17 cellular contexts compared by ENCODE assay signal in the genomic region with DNA sequence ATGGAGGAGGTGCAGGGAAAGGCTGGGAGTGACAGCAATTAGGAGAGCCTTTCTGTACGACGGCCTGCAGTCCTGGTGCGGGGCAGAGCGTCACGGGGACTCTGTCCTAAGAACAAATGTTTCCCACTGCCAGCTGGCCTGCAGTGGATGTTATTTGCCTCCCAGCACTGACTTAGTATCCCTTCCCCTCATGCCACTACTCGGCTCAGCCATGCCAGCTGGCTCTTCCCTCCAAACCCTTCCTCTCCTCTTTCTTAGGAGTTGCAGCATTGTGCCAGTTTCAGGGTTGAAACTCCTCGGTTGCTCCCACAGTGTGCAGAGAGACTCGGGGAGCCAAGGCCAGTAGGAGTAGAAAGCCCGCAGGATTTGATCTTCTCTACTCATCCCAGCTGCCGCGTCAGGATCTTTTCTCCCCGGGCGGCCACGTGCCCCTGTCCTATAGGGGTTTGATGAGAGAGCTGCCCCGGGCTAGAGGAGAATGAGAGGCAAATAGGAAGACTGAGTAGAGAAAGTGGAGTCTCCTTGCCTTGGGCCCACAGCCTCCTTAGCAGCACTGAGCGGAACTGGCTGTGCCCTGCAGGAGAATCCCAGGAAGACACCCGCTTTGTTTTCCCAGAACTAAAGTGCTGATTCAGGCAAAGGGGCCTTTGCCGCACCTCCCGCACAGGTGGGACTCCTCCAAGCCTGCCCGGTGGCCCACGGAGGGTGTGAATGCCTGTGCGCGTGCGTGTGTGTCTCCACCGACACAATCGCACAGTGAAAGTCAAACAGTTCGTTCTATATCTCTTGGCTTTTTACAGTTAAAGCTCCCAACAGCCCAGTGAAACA.
DNase-seq lines count a peak whose midpoint lies in the region; ATAC-seq and TF ChIP-seq lines count a peak whose summit lies in the region.
"Had no signal": no experiment of that assay in that cellular context is flagged by ENCODE, and none has a peak within 500 bp of the region (broad histone marks: within the 10 kb centered on the region; RNA-seq: fewer than 3 reads in every experiment).

No MANE protein-coding gene starts in this region.

- ATAC-seq in GM19395 (IDR thresholded peaks at IDR 0.05; ENCODE audit: unreplicated experiment) = no peak
- ATAC-seq: HCT116, K562 had no signal

- peak overlapping the region in 30 of 59 donors; percentile 5 to 69 (median 32) for H3K27ac ChIP-seq in dorsolateral prefrontal cortex
- H3K27ac ChIP-seq: HL-60, Peyer's patch had no signal

- intact Hi-C loops in dorsolateral prefrontal cortex (cut with DNase I) = no loop called here

- no peak overlapping the region for H3K27ac Mint-ChIP-seq in chondrocyte (ENCODE audit: unreplicated experiment)
- H3K27ac Mint-ChIP-seq: CD8-positive, alpha-beta memory T cell had no signal

- H3K4me3 Mint-ChIP-seq in chondrocyte (ENCODE audit: unreplicated experiment) = no peak overlapping the region
- H3K4me3 Mint-ChIP-seq: CD8-positive, alpha-beta memory T cell had no signal

- H3K27me3 Mint-ChIP-seq in chondrocyte (ENCODE audit: low read depth) = no peaks in the 10 kb centered on the region
- H3K27me3 Mint-ChIP-seq: CD8-positive, alpha-beta memory T cell had no signal

- peaks cover 3% of the 10 kb centered on the region for H3K9me3 Mint-ChIP-seq in chondrocyte (ENCODE audit: low read depth)

- TF ChIP-seq CTCF in dorsolateral prefrontal cortex (IDR thresholded peaks at IDR 0.05 in 54 of 56, conservative IDR thresholded peaks at IDR 0.05 in 2 of 56; ENCODE audit: low read depth in 1 of 56, partially characterized antibody in 56 of 56) = no peak
- no peak for TF ChIP-seq CTCF in chondrocyte (IDR thresholded peaks at IDR 0.05)

- no peaks in the 10 kb centered on the region for H3K4me1 Mint-ChIP-seq in chondrocyte (ENCODE audit: low read depth)
- H3K4me1 Mint-ChIP-seq: CD8-positive, alpha-beta memory T cell had no signal

- no peaks in the 10 kb centered on the region for H3K36me3 ChIP-seq in H7 (replicated peaks; ENCODE audit: control insufficient read depth, insufficient read depth, low read length)
- H3K36me3 ChIP-seq: BE2C, Peyer's patch had no signal

- DNase-seq in H7 = peak; percentile 45
- DNase-seq in dorsolateral prefrontal cortex = peak in 2 of 10 donors; percentile 37 to 52
- peak; percentile 17 for DNase-seq in left kidney (ENCODE audit: low read depth, low spot score)
- DNase-seq in retina = peak; percentile 59
- no peak for DNase-seq in central memory CD4-positive, alpha-beta T cell
- DNase-seq in chondrocyte (ENCODE audit: low spot score) = no peak
- DNase-seq in NCI-H1105 treated with DMSO at 0.1 percent for 48 hours (lab: John Stamatoyannopoulos, UW) = no peak
- DNase-seq: BE2C; CD8-positive, alpha-beta memory T cell; DND-41; Peyer's patch; Right ventricle myocardium superior; SK-N-SH had no signal

- H3K4me3 ChIP-seq in H7 (ENCODE audit: insufficient read depth, low read depth, low read length) (no peak overlapping the region), dorsolateral prefrontal cortex (no peak overlapping the region)
- H3K4me3 ChIP-seq: K562, Peyer's patch had no signal

- H3K27me3 ChIP-seq in H7 (ENCODE audit: control insufficient read depth, insufficient read depth, low read length) (no peaks in the 10 kb centered on the region), dorsolateral prefrontal cortex (no peaks in the 10 kb centered on the region)
- H3K27me3 ChIP-seq: BE2C, Peyer's patch had no signal

- peaks cover 3% of the 10 kb centered on the region for H3K36me3 Mint-ChIP-seq in chondrocyte (ENCODE audit: low read depth)
- H3K36me3 Mint-ChIP-seq: CD8-positive, alpha-beta memory T cell had no signal

Comparison
In these comparisons a context has a peak if more than half of its experiments do, and no peak if none do; other contexts are left out.
1. DNase-seq: peak in H7 (single experiment), left kidney (single experiment) and retina (single experiment); none in central memory CD4-positive, alpha-beta T cell (single experiment), chondrocyte (single experiment) and NCI-H1105 treated with DMSO at 0.1 percent for 48 hours (single experiment).